ENCODE assay signal across 2 cellular contexts in the genomic region with DNA sequence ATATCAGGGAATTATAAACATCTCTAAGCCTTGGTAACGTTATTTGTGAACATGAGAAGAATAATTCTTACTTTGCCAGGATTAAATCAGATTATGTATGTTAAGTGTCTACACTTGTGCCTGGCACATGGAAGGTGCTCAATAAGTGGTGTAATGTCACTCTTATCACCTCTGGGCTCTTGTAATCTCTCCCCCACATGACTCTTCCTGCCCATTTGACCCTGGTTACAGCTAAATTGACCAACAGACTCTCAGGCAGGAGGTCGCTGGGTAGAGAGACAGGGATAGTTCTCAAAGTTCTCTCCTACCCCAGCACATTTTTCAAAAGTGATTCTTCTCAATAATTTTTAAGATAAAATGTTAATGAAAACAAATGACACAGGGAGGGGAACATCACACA.
TF ChIP-seq lines count a peak whose summit lies in the region.

No MANE protein-coding gene starts in this region.

TF ChIP-seq in IMR-90, 13 proteins besides CTCF, POLR2A, EP300 and RAD21 (continued from another document):
- no peak for TF ChIP-seq CHD1 (IDR thresholded peaks at IDR 0.05; ENCODE audit: low read depth, low read length)
- no peak for TF ChIP-seq USF2 (IDR thresholded peaks at IDR 0.05; ENCODE audit: low read depth, low read length)
- no peak for TF ChIP-seq FOS (IDR thresholded peaks at IDR 0.05; ENCODE audit: low read depth, low read length)
- no peak for TF ChIP-seq CEBPB (IDR thresholded peaks at IDR 0.05; ENCODE audit: low read depth, low read length)

TF ChIP-seq in HEK293T, 16 proteins besides CTCF, POLR2A, EP300 and RAD21 (continued from another document):
- TF ChIP-seq FOXM1 (IDR thresholded peaks at IDR 0.05; ENCODE audit: borderline replicate concordance) (no peak), FOXK2 (IDR thresholded peaks at IDR 0.05) (no peak), CTBP1 (IDR thresholded peaks at IDR 0.05; ENCODE audit: borderline replicate concordance) (no peak), ZNF384 (IDR thresholded peaks at IDR 0.05) (no peak)
TF ChIP-seq in HEK293T: peak in this region for 0.
